Comparison of ENCODE assay signal across 7 cellular contexts in the genomic region with DNA sequence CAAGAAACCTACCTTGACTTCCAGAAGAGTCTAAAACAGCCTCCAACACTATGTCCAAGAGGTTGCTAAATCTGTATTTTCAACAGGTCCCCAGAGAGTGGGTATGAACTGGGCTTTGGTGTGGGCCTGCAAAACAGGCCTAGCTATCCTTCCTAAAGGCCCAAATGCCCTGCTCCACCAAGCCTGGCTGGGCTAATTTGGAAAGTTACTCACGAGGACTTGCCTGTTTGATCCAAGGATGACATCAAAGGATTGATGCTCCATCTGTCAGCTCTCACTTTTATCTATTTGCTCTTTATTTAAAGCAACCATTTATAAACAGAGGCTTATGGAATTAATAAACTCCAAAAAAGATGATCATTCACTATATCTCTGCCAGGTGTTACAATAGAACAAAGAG.
"Had no signal": no experiment of that assay in that cellular context is flagged by ENCODE, and none has a peak within 500 bp of the region (broad histone marks: within the 10 kb centered on the region; RNA-seq: fewer than 3 reads in every experiment).

No MANE protein-coding gene starts in this region.

- H3K4me3 ChIP-seq: GM23248, HAP-1 had no signal

- ATAC-seq: HCT116, HepG2 had no signal

- H3K27ac ChIP-seq: GM23248, HL-60 had no signal

- H3K9me3 ChIP-seq: HAP-1 had no signal

- H3K4me1 ChIP-seq: HAP-1 had no signal

- DNase-seq: GM23248, GOT3, H7 had no signal

- H3K36me3 ChIP-seq: HAP-1 had no signal
